ENCODE assay signal across 7 cellular contexts in genomic region chr17:19867654-19868395, GRCh38. TPM values are rescaled to one million over a fixed set of nuclear protein-coding genes. Genes with fewer than 3 reads are reported as not detected.
DNase-seq lines count a peak whose midpoint lies in the region; ATAC-seq, FAIRE-seq and TF ChIP-seq lines count a peak whose summit lies in the region.

TSS of gene ULK2 (minus strand) at chr17:19867936. CDS start at chr17:19867417, 519 bp downstream.

- TF ChIP-seq CTCF in parathyroid adenoma (IDR thresholded peaks at IDR 0.05): no peak

- H3K79me2 ChIP-seq in parathyroid adenoma: no peaks in the 10 kb centered on the region

- ATAC-seq in HG02970 (IDR thresholded peaks at IDR 0.05; ENCODE audit: low FRiP score, unreplicated experiment) (peak; percentile 47), left ventricle myocardium superior (peak; percentile 86)

- DNase-seq in GM12892 (ENCODE audit: insufficient read length) (peak; percentile 49), SHP77 (lab: John Stamatoyannopoulos, UW) (peak; percentile 66 to 77), anterior cingulate cortex (lab: John Stamatoyannopoulos, UW) (peak in 51 of 58 donors; percentile 16 to 75 (median 60)), left ventricle myocardium superior (peak; percentile 82), urothelium cell line (ENCODE audit: low spot score) (peak; percentile 54)

- peak within 1 kb of the TSS; percentile 67 for H3K4me3 ChIP-seq in parathyroid adenoma (ENCODE audit: low read depth, low read length)

- intact Hi-C loops in left ventricle myocardium superior (cut with micrococcal nuclease): no loop called here

- no peaks in the 10 kb centered on the region for H3K9me3 ChIP-seq in parathyroid adenoma (ENCODE audit: control insufficient read depth, low read length)

- H3K4me1 ChIP-seq in parathyroid adenoma: no peaks in the 10 kb centered on the region

- no peaks in the 10 kb centered on the region for H3K27me3 ChIP-seq in parathyroid adenoma (ENCODE audit: control insufficient read depth, insufficient read depth, low read length)

- H3K36me3 ChIP-seq in parathyroid adenoma (ENCODE audit: control insufficient read depth, insufficient read depth, low read length): no peaks in the 10 kb centered on the region

- H3K27ac ChIP-seq in parathyroid adenoma: peak within 1 kb of the TSS; percentile 85

- TF ChIP-seq POLR2A in GM12892 (IDR thresholded peaks at IDR 0.05; ENCODE audit: low read depth, low read length): peak; percentile 75; the same call in 1 of the 2 replicates

- H3K9ac ChIP-seq in parathyroid adenoma: peak within 1 kb of the TSS; percentile 87

- H2AFZ ChIP-seq in parathyroid adenoma: peak within 1 kb of the TSS; percentile 96

- H3K4me2 ChIP-seq in parathyroid adenoma (ENCODE audit: low read length): peak within 1 kb of the TSS; percentile 83

- FAIRE-seq in GM12892 (lab: Jason Lieb, UNC): peak; percentile 80
- FAIRE-seq in urothelium cell line (lab: Jason Lieb, UNC): no peak

RNA-seq across cellular contexts. Expression of gene ULK2, which starts in this region (rescaled TPM):
- polyA plus RNA-seq in GM12892 (2012; ENCODE audit: missing spikeins): 3.6 TPM
- 17.7 TPM for total RNA-seq in left ventricle myocardium superior

Comparison
In these comparisons a context has a peak if more than half of its experiments do, and no peak if none do; other contexts are left out.
1. Peak in every context shown above with its lines: DNase-seq, ATAC-seq, H3K4me3 ChIP-seq and H3K27ac ChIP-seq.